9 cellular contexts compared by ENCODE assay signal in the genomic region with DNA sequence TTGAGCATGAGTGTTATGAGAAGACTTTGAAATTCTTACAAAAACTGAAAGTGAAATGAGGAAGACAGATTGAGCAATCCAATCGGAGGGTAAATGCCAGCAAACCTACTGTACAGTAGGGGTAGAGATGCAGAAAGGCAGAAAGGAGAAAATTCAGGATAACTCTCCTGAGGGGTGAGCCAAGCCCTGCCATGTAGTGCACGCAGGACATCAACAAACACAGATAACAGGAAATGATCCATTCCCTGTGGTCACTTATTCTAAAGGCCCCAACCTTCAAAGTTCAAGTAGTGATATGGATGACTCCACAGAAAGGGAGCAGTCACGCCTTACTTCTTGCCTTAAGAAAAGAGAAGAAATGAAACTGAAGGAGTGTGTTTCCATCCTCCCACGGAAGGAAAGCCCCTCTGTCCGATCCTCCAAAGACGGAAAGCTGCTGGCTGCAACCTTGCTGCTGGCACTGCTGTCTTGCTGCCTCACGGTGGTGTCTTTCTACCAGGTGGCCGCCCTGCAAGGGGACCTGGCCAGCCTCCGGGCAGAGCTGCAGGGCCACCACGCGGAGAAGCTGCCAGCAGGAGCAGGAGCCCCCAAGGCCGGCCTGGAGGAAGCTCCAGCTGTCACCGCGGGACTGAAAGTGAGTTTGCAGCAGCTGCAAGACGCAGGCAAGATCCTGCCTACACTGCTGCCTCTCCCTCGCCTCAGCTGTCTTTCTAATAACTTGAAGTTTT. TPM values are rescaled to one million over a fixed set of nuclear protein-coding genes. Genes with fewer than 3 reads are reported as not detected.
DNase-seq lines count a peak whose midpoint lies in the region; ATAC-seq, FAIRE-seq and TF ChIP-seq lines count a peak whose summit lies in the region.
"Had no signal": no experiment of that assay in that cellular context is flagged by ENCODE, and none has a peak within 500 bp of the region (broad histone marks: within the 10 kb centered on the region; RNA-seq: fewer than 3 reads in every experiment).

A gene with protein sequence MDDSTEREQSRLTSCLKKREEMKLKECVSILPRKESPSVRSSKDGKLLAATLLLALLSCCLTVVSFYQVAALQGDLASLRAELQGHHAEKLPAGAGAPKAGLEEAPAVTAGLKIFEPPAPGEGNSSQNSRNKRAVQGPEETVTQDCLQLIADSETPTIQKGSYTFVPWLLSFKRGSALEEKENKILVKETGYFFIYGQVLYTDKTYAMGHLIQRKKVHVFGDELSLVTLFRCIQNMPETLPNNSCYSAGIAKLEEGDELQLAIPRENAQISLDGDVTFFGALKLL (plus strand): TSS at position 118 of the 728 bp plus-strand sequence. CDS start 178 bp downstream, at position 296.

- DNase-seq in A549 (ENCODE audit: low read depth in 1 of 2, low spot score in 1 of 2) = peak in 1 of 2 experiments; percentile 4
- DNase-seq in SHP77 (lab: John Stamatoyannopoulos, UW) = peak; percentile 41 to 58
- peak; percentile 70 for DNase-seq in activated naive CD4-positive, alpha-beta T cell treated with anti-CD3 and anti-CD28 coated beads, Interleukin-2, amount 10 ng/mL, durations not matched to agents 7 days and 5 days
- peak; percentile 36 to 83 (median 48) for DNase-seq in heart left ventricle
- peak; percentile 36 for DNase-seq in retina
- DNase-seq in NCI-H187 treated with DMSO at 0.1 percent for 48 hours (lab: John Stamatoyannopoulos, UW) = no peak

- H3K4me1 Mint-ChIP-seq in activated naive CD4-positive, alpha-beta T cell treated with anti-CD3 and anti-CD28 coated beads, Interleukin-2, amount 10 ng/mL, durations not matched to agents 7 days and 5 days = peaks cover 63% of the 10 kb centered on the region

- H3K4me3 Mint-ChIP-seq in activated naive CD4-positive, alpha-beta T cell treated with anti-CD3 and anti-CD28 coated beads, Interleukin-2, amount 10 ng/mL, durations not matched to agents 7 days and 5 days = peak within 1 kb of the TSS; percentile 84

- peaks cover 8% of the 10 kb centered on the region for H3K36me3 Mint-ChIP-seq in activated naive CD4-positive, alpha-beta T cell treated with anti-CD3 and anti-CD28 coated beads, Interleukin-2, amount 10 ng/mL, durations not matched to agents 7 days and 5 days

- TF ChIP-seq CTCF in A549 (IDR thresholded peaks at IDR 0.05) = no peak
- no peak for TF ChIP-seq CTCF in heart left ventricle (IDR thresholded peaks at IDR 0.05)

- TF ChIP-seq RAD21 in A549 (conservative IDR thresholded peaks at IDR 0.05 in 1 of 2, IDR thresholded peaks at IDR 0.05 in 1 of 2) = no peak

- H3K4me2 ChIP-seq in A549 = peak within 1 kb of the TSS; percentile 56

- no peaks in the 10 kb centered on the region for H3K27me3 ChIP-seq in heart left ventricle

- H3K9me3 Mint-ChIP-seq in activated naive CD4-positive, alpha-beta T cell treated with anti-CD3 and anti-CD28 coated beads, Interleukin-2, amount 10 ng/mL, durations not matched to agents 7 days and 5 days = peaks cover 3% of the 10 kb centered on the region

- no peak for FAIRE-seq in A549 (lab: Jason Lieb, UNC)
- FAIRE-seq: G401.6 had no signal

- TF ChIP-seq EP300 in A549 (IDR thresholded peaks at IDR 0.05) = no peak

- POLR2A ChIA-PET in A549 (lab: Yijun Ruan, JAX) = no interaction called here

- no peaks in the 10 kb centered on the region for H3K36me3 ChIP-seq in heart left ventricle

- ATAC-seq in A549 (peak; percentile 79 to 80), GM18858 (IDR thresholded peaks at IDR 0.05; ENCODE audit: unreplicated experiment) (peak; percentile 65), HG03045 (IDR thresholded peaks at IDR 0.05; ENCODE audit: unreplicated experiment) (peak; percentile 74), heart left ventricle (peak; percentile 39 to 78 (median 75))

- H3K27ac ChIP-seq in A549 = peak within 1 kb of the TSS in 1 of 2 experiments; percentile 43; a peak in 1 of 6 replicates
- peak within 1 kb of the TSS in 11 of 12 donors; percentile 11 to 94 (median 55) for H3K27ac ChIP-seq in heart left ventricle

- peaks cover 4% of the 10 kb centered on the region; the same call in 1 of the 3 replicates for H3K4me1 ChIP-seq in A549
- H3K4me1 ChIP-seq in heart left ventricle = peaks cover 0 to 41% (median 2%) of the 10 kb centered on the region in 12 donors

- H3K9me3 ChIP-seq in A549 (no peaks in the 10 kb centered on the region), heart left ventricle (no peaks in the 10 kb centered on the region)

- intact Hi-C loops in heart left ventricle (cut with DNase I) = loop anchor here in 1 of 10 donors (5.0 kb wide), 1 partner anchor 42 kb away; no protein-coding TSS in a partner anchor

- H3K4me3 ChIP-seq in A549 = no peak within 1 kb of the TSS
- H3K4me3 ChIP-seq in heart left ventricle = peak within 1 kb of the TSS in 11 of 12 donors; percentile 20 to 64 (median 50)

- CTCF ChIA-PET in A549 (lab: Yijun Ruan, JAX) = no interaction called here
- CTCF ChIA-PET in activated naive CD4-positive, alpha-beta T cell treated with anti-CD3 and anti-CD28 coated beads, Interleukin-2, amount 10 ng/mL, durations not matched to agents 7 days and 5 days (lab: Charles Lee) = interaction anchor here (0.7 to 1.5 kb wide), 5 partner anchors 43 to 623 kb away, joined by 3 to 4 read pairs (median 3); no protein-coding TSS in a partner anchor

- no peak for TF ChIP-seq POLR2A in A549 (IDR thresholded peaks at IDR 0.05; ENCODE audit: low read length)
- no peak for TF ChIP-seq POLR2A in heart left ventricle (IDR thresholded peaks at IDR 0.05)

- no peaks in the 10 kb centered on the region for H3K27me3 Mint-ChIP-seq in activated naive CD4-positive, alpha-beta T cell treated with anti-CD3 and anti-CD28 coated beads, Interleukin-2, amount 10 ng/mL, durations not matched to agents 7 days and 5 days

- peak within 1 kb of the TSS; percentile 88 for H3K27ac Mint-ChIP-seq in activated naive CD4-positive, alpha-beta T cell treated with anti-CD3 and anti-CD28 coated beads, Interleukin-2, amount 10 ng/mL, durations not matched to agents 7 days and 5 days

- 25% methylated on average over 11 of the region's 16 CpGs for WGBS in A549 (ENCODE audit: missing lambda C conversion rate)
- WGBS in heart left ventricle, 4 donors = 18 to 27% (median 23%) methylated on average over 11 to 16 of the region's 16 CpGs

TF ChIP-seq in A549, 52 proteins besides CTCF, POLR2A, EP300 and RAD21:
- TF ChIP-seq CBX2 (IDR thresholded peaks at IDR 0.05; ENCODE audit: borderline replicate concordance, low read depth) (no peak), BHLHE40 (IDR thresholded peaks at IDR 0.05; ENCODE audit: low read depth, low read length) (no peak), KDM5A (IDR thresholded peaks at IDR 0.05) (no peak), FOSB (CRISPR knock-in tag; IDR thresholded peaks at IDR 0.05) (no peak), NFE2L2 (conservative IDR thresholded peaks at IDR 0.05; ENCODE audit: low read length) (no peak), REST (IDR thresholded peaks at IDR 0.05) (no peak), JUN (IDR thresholded peaks at IDR 0.05) (no peak), TFCP2L1 (CRISPR knock-in tag; IDR thresholded peaks at IDR 0.05) (no peak), EHF (CRISPR knock-in tag; IDR thresholded peaks at IDR 0.05) (no peak), HDAC2 (IDR thresholded peaks at IDR 0.05) (no peak)
- TF ChIP-seq, protein P1, sequence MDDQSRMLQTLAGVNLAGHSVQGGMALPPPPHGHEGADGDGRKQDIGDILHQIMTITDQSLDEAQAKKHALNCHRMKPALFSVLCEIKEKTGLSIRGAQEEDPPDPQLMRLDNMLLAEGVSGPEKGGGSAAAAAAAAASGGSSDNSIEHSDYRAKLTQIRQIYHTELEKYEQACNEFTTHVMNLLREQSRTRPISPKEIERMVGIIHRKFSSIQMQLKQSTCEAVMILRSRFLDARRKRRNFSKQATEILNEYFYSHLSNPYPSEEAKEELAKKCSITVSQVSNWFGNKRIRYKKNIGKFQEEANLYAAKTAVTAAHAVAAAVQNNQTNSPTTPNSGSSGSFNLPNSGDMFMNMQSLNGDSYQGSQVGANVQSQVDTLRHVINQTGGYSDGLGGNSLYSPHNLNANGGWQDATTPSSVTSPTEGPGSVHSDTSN (IDR thresholded peaks at IDR 0.05) = no peak

RNA-seq across cellular contexts. Expression of the gene that starts here (rescaled TPM):
- polyA plus RNA-seq in A549 (2011; rRNA removed) (0.22 and 0.32 TPM in 2 replicates), A549 (2017; fragmentation: RNase III; extraction: RNeasy Plus Mini Kit Qiagen cat#74134 plus additional on column Dnase treatment) (0.05 to 0.13 TPM in 2 of 3 replicates, not detected in the other), heart left ventricle (under 1 TPM; 0.55 to 0.76 TPM)
- not detected in 2 replicates for polyA plus RNA-seq in A549 (2012; cell fraction: cytosol; rRNA removed)
- 0.05 TPM in 1 of 2 replicates, not detected in the other for polyA plus RNA-seq in A549 (2012; cell fraction: nucleus; rRNA removed)
- polyA minus RNA-seq in A549 (2011; rRNA and poly(A)+ RNA removed) = 0.45 TPM in 1 of 2 replicates, not detected in the other
- 10 to 100 TPM in 2 of 9 donors, 1 to 10 TPM in 5, under 1 TPM in 2; 0.81 to 26.9 (median 1.0) TPM for total RNA-seq in heart left ventricle

Comparison
In these comparisons a context has a peak if more than half of its experiments do, and no peak if none do; other contexts are left out.
1. Peak in ATAC-seq and H3K4me2 ChIP-seq in A549; RNA of the gene not detected or under 1 TPM.